In the genomic region with DNA sequence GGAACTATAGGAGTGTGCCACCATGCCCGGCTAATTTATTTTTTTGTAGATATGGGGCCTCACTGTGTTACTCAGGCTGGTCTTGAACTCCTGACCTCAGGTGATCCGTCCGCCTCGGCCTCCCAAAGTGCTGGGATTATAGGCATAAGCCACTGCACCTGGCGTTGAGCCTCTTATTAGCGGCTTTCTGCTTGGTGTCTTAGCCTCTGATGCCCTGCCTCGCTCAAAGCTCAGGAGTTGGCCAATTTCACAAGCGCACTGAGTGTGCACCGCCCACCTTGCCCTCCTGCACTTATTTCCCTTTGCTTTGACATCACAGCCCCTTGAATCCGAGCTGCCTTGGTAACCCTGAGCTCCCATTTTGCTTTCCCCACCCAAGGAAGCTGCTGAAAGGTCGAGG, we compare ENCODE assay signal across 15 cellular contexts.
"Had no signal": no experiment of that assay in that cellular context is flagged by ENCODE, and none has a peak within 500 bp of the region (broad histone marks: within the 10 kb centered on the region; RNA-seq: fewer than 3 reads in every experiment).

No MANE protein-coding gene starts in this region.

- H3K4me1 Mint-ChIP-seq: activated naive CD4-positive, alpha-beta T cell treated with anti-CD3 and anti-CD28 coated beads, Interleukin-2, amount 50 U/mL, for 24 hours; natural killer cell; stimulated activated effector memory CD8-positive, alpha-beta T cell treated with anti-CD3 and anti-CD28 coated beads, Interleukin-12 subunit alpha, Interleukin-12 subunit beta, amount 100 ng/mL, for 72 hours had no signal

- H3K27ac Mint-ChIP-seq: activated naive CD4-positive, alpha-beta T cell treated with anti-CD3 and anti-CD28 coated beads, Interleukin-2, amount 50 U/mL, for 24 hours; activated T-cell treated with anti-CD3 and anti-CD28 coated beads, Interleukin-2, amount 50 U/mL, for 72 hours; natural killer cell had no signal

- H3K9me3 ChIP-seq: ascending aorta, breast epithelium, gastroesophageal sphincter, heart left ventricle, neutrophil, pancreas had no signal

- H3K9me3 Mint-ChIP-seq: activated naive CD4-positive, alpha-beta T cell treated with anti-CD3 and anti-CD28 coated beads, Interleukin-2, amount 50 U/mL, for 24 hours; activated T-cell treated with anti-CD3 and anti-CD28 coated beads, Interleukin-2, amount 50 U/mL, for 72 hours; natural killer cell; stimulated activated effector memory CD8-positive, alpha-beta T cell treated with anti-CD3 and anti-CD28 coated beads, Interleukin-12 subunit alpha, Interleukin-12 subunit beta, amount 100 ng/mL, for 72 hours had no signal

- H3K4me3 Mint-ChIP-seq: activated naive CD4-positive, alpha-beta T cell treated with anti-CD3 and anti-CD28 coated beads, Interleukin-2, amount 50 U/mL, for 24 hours; activated T-cell treated with anti-CD3 and anti-CD28 coated beads, Interleukin-2, amount 50 U/mL, for 72 hours; natural killer cell; stimulated activated effector memory CD8-positive, alpha-beta T cell treated with anti-CD3 and anti-CD28 coated beads, Interleukin-12 subunit alpha, Interleukin-12 subunit beta, amount 100 ng/mL, for 72 hours had no signal

- H3K27me3 Mint-ChIP-seq: activated naive CD4-positive, alpha-beta T cell treated with anti-CD3 and anti-CD28 coated beads, Interleukin-2, amount 50 U/mL, for 24 hours had no signal

- H3K27ac ChIP-seq: ascending aorta, breast epithelium, gastroesophageal sphincter, heart left ventricle, neutrophil, pancreas had no signal

- H3K27me3 ChIP-seq: ascending aorta, breast epithelium, gastroesophageal sphincter, heart left ventricle, neutrophil, pancreas had no signal

- H3K4me3 ChIP-seq: ascending aorta, breast epithelium, gastroesophageal sphincter, heart left ventricle, pancreas had no signal

- H3K36me3 Mint-ChIP-seq: natural killer cell had no signal

- DNase-seq: activated CD4-positive, alpha-beta T cell treated with anti-CD3 and anti-CD28 coated beads, Interleukin-2, amount 50 U/mL, for 4 hours; activated CD4-positive, CD25-positive, alpha-beta regulatory T cell treated with anti-CD3 and anti-CD28 coated beads, Interleukin-2, amount 50 U/mL, for 72 hours; activated effector memory CD4-positive, alpha-beta T cell treated with anti-CD3 and anti-CD28 coated beads, Interleukin-2, amount 50 U/mL, for 16 hours; activated T-cell treated with anti-CD3 and anti-CD28 coated beads, Interleukin-2, amount 50 U/mL, for 72 hours; effector CD4-positive, alpha-beta T cell; natural killer cell; pancreas; stimulated activated CD4-positive, alpha-beta T cell treated with anti-CD3 and anti-CD28 coated beads, Interleukin-4, amount 100 ng/mL, for 24 hours had no signal

- H3K36me3 ChIP-seq: breast epithelium had no signal

- H3K4me1 ChIP-seq: ascending aorta, breast epithelium, gastroesophageal sphincter, heart left ventricle had no signal
